9 cellular contexts compared by ENCODE assay signal in the genomic region with DNA sequence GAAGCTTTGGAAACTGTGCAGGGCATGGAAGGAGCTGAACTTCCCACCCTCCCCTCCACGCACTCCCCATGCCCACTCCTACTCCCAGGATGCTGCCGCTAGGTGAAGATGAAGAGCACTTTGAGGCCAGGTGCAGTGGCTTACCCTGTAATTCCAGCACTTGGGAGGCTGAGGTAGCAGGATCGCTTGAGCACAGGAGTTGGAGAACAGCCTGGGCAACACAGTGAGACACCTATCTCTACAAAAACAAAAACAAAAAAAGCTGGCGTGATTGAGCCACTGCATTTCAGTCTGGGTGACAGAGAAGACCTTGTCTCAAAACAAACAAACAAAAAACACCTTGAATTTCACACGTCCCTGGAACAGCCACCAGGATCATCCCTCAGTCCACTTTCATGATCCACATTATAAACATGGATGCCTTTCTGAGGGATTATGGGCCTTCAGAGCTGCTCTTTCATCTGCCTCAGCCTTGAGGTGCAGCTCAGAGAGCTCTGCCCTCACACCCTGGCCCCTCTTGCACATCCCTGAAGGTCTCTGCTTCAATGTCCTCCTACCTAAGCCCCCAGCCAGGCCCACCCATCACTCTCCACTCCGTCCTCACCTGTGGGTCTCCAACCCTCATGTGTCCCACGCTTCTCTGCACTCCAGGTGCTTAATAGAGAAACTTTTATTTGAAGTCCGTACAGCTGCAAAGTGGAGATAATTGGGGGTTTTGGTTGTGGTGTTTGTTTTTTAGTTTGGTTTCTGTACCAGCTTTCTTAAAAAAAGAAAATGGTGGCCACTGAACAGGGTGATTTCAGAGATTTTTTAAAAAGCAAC. TPM values are rescaled to one million over a fixed set of nuclear protein-coding genes. Genes with fewer than 3 reads are reported as not detected.
DNase-seq lines count a peak whose midpoint lies in the region; ATAC-seq and TF ChIP-seq lines count a peak whose summit lies in the region.
"Had no signal": no experiment of that assay in that cellular context is flagged by ENCODE, and none has a peak within 500 bp of the region (broad histone marks: within the 10 kb centered on the region; RNA-seq: fewer than 3 reads in every experiment).

No MANE protein-coding gene starts in this region.

- TF ChIP-seq CTCF in IMR-90 (conservative IDR thresholded peaks at IDR 0.05; ENCODE audit: low read depth, low read length) (no peak), osteoblast (IDR thresholded peaks at IDR 0.05; ENCODE audit: extremely low read depth, low read depth, low read length) (no peak), coronary artery (IDR thresholded peaks at IDR 0.05) (no peak), endodermal cell (conservative IDR thresholded peaks at IDR 0.05) (no peak)

- no peak overlapping the region for H3K23ac ChIP-seq in IMR-90 (ENCODE audit: low read depth, low read length)

- H3K18ac ChIP-seq in IMR-90 (ENCODE audit: low read depth, low read length): no peak overlapping the region

- H3K4me1 ChIP-seq in IMR-90 (ENCODE audit: control insufficient read depth, insufficient read depth, low read length) (peaks cover 8% of the 10 kb centered on the region), osteoblast (ENCODE audit: insufficient read depth, low read length) (peaks cover 6% of the 10 kb centered on the region), endodermal cell (ENCODE audit: control insufficient read depth, insufficient read depth, low read length) (peaks cover 5% of the 10 kb centered on the region)

- no peak overlapping the region for H3K14ac ChIP-seq in IMR-90 (replicated peaks; ENCODE audit: low read depth, low read length)

- no peak overlapping the region for H2AK9ac ChIP-seq in IMR-90 (replicated peaks; ENCODE audit: low read depth, low read length, poor library complexity)

- H3K27me3 Mint-ChIP-seq in activated naive CD8-positive, alpha-beta T cell treated with anti-CD3 and anti-CD28 coated beads for 36 hours: no peaks in the 10 kb centered on the region
- H3K27me3 Mint-ChIP-seq in endodermal cell (ENCODE audit: insufficient read depth): no peaks in the 10 kb centered on the region

- H2BK15ac ChIP-seq in IMR-90 (ENCODE audit: low read depth, low read length): no peak overlapping the region

- H2BK5ac ChIP-seq in IMR-90 (ENCODE audit: low read depth, low read length, poor library complexity, severe bottlenecking): no peak overlapping the region

- dilution Hi-C loops in IMR-90 (cut with HindIII; ENCODE audit: low sequenced_read_pairs, unreplicated experiment): no loop called here

- CTCF ChIA-PET in IMR-90 (lab: Yijun Ruan, JAX): interaction anchor here (1.0 kb wide), 1 partner anchor 98 kb away, joined by 4 read pairs; no protein-coding TSS in a partner anchor

- no peak overlapping the region for H3K56ac ChIP-seq in IMR-90 (ENCODE audit: extremely low read depth, insufficient read depth, low read length)

- TF ChIP-seq POLR2A in IMR-90 (IDR thresholded peaks at IDR 0.05; ENCODE audit: low read depth, low read length): no peak

- H3K36me3 ChIP-seq in IMR-90 (ENCODE audit: control insufficient read depth, insufficient read depth, low read length): no peaks in the 10 kb centered on the region
- H3K36me3 ChIP-seq in osteoblast (ENCODE audit: insufficient read depth, low read length): no peaks in the 10 kb centered on the region
- H3K36me3 ChIP-seq in endodermal cell (ENCODE audit: control insufficient read depth, insufficient read depth, low read length): no peaks in the 10 kb centered on the region

- BruUV-seq in IMR-90 (replicated peaks; lab: Mats Ljungman, UMichigan): no TSS peak

- no peak for TF ChIP-seq RAD21 in IMR-90 (IDR thresholded peaks at IDR 0.05; ENCODE audit: low read length)

- no peaks in the 10 kb centered on the region for H3K79me1 ChIP-seq in IMR-90 (ENCODE audit: low read depth in 1 of 2, low read length in 2 of 2)

- no peak overlapping the region for H3K9ac ChIP-seq in IMR-90 (ENCODE audit: low read depth, low read length)
- no peak overlapping the region for H3K9ac ChIP-seq in endodermal cell (ENCODE audit: extremely low read depth, low read length, poor library complexity, severe bottlenecking)

- no peak overlapping the region for H4K5ac ChIP-seq in IMR-90 (ENCODE audit: low read depth, low read length)

- peaks cover 1% of the 10 kb centered on the region for H3K9me3 Mint-ChIP-seq in activated naive CD8-positive, alpha-beta T cell treated with anti-CD3 and anti-CD28 coated beads for 36 hours
- H3K9me3 Mint-ChIP-seq in endodermal cell: no peaks in the 10 kb centered on the region

- H2AFZ ChIP-seq in IMR-90 (replicated peaks; ENCODE audit: low read length, poor library complexity): no peak overlapping the region
- H2AFZ ChIP-seq in osteoblast (ENCODE audit: low read length): peak overlapping the region; percentile 49

- H2BK120ac ChIP-seq in IMR-90 (ENCODE audit: low read depth, low read length): no peak overlapping the region

- peaks cover 4% of the 10 kb centered on the region for H3K9me1 ChIP-seq in IMR-90 (ENCODE audit: insufficient read depth, low read length)

- POLR2A ChIA-PET in IMR-90 (lab: Charles Lee; ENCODE audit: unreplicated experiment): interaction anchor here (0.6 kb wide), 1 partner anchor 353 kb away, joined by 3 read pairs; no protein-coding TSS in a partner anchor

- H4K91ac ChIP-seq in IMR-90 (ENCODE audit: insufficient read depth, low read depth, low read length): no peak overlapping the region

- WGBS in IMR-90 (ENCODE audit: extremely low coverage in 2 of 2, insufficient read length in 1 of 2), 2 experiments: 83% methylated on average over 1 of the region's 8 CpGs; no CpG with 5 or more reads in 1 of the 2 experiments
- 85 to 89% methylated on average over 5 to 8 of the region's 8 CpGs for WGBS in endodermal cell (ENCODE audit: insufficient coverage in 1 of 2, insufficient read length in 1 of 2), 2 experiments

- in situ Hi-C loops in IMR-90 (cut with MboI; ENCODE audit: low sequenced_read_pairs): no loop called here

- peaks cover 6% of the 10 kb centered on the region for H3K36me3 Mint-ChIP-seq in activated naive CD8-positive, alpha-beta T cell treated with anti-CD3 and anti-CD28 coated beads for 36 hours
- H3K36me3 Mint-ChIP-seq in endodermal cell (ENCODE audit: low read depth): no peaks in the 10 kb centered on the region

- peak; percentile 20 for DNase-seq in D341Med (ENCODE audit: low spot score)
- DNase-seq in IMR-90: peak; percentile 28
- no peak for DNase-seq in activated naive CD8-positive, alpha-beta T cell treated with anti-CD3 and anti-CD28 coated beads for 36 hours
- no peak for DNase-seq in osteoblast (ENCODE audit: insufficient read length, low spot score, missing footprints)
- DNase-seq in coronary artery (ENCODE audit: low spot score): no peak
- DNase-seq in stimulated activated CD4-positive, alpha-beta T cell treated with anti-CD3 and anti-CD28 coated beads, Interleukin-2, amount 100 ng/mL, for 24 hours: no peak
- no peak for DNase-seq in endodermal cell
- DNase-seq: activated CD4-positive, CD25-positive, alpha-beta regulatory T cell treated with anti-CD3 and anti-CD28 coated beads, Interleukin-2, amount 50 U/mL, for 72 hours had no signal

- H3K79me2 ChIP-seq in osteoblast (ENCODE audit: insufficient read depth, low read length): no peaks in the 10 kb centered on the region

- ATAC-seq in IMR-90 (ENCODE audit: low read depth) (no peak), HG02623 (IDR thresholded peaks at IDR 0.05; ENCODE audit: unreplicated experiment) (no peak)

- peaks cover 47% of the 10 kb centered on the region for H3K4me1 Mint-ChIP-seq in activated naive CD8-positive, alpha-beta T cell treated with anti-CD3 and anti-CD28 coated beads for 36 hours
- peaks cover 18% of the 10 kb centered on the region for H3K4me1 Mint-ChIP-seq in endodermal cell

- H2BK20ac ChIP-seq in IMR-90 (ENCODE audit: low read depth, low read length): no peak overlapping the region

- H3K4me2 ChIP-seq in IMR-90 (ENCODE audit: low read depth, low read length) (no peak overlapping the region), osteoblast (ENCODE audit: insufficient read depth, low read length) (no peak overlapping the region)

- H4K8ac ChIP-seq in IMR-90 (ENCODE audit: low read depth in 2 of 2, low read length in 2 of 2): no peak overlapping the region

- H3K4me3 Mint-ChIP-seq in activated naive CD8-positive, alpha-beta T cell treated with anti-CD3 and anti-CD28 coated beads for 36 hours: peak overlapping the region; percentile 68
- no peak overlapping the region for H3K4me3 Mint-ChIP-seq in endodermal cell

- H3K27me3 ChIP-seq in IMR-90 (ENCODE audit: control insufficient read depth, insufficient read depth, low read length) (no peaks in the 10 kb centered on the region), osteoblast (ENCODE audit: insufficient read depth, low read length) (no peaks in the 10 kb centered on the region), endodermal cell (ENCODE audit: control insufficient read depth, insufficient read depth, low read length, poor library complexity, severe bottlenecking) (no peaks in the 10 kb centered on the region)

- H3K27ac Mint-ChIP-seq in activated naive CD8-positive, alpha-beta T cell treated with anti-CD3 and anti-CD28 coated beads for 36 hours: peak overlapping the region; percentile 91
- no peak overlapping the region for H3K27ac Mint-ChIP-seq in endodermal cell

- H3K4ac ChIP-seq in IMR-90 (ENCODE audit: low read depth, low read length): peak overlapping the region; percentile 51; the same call in 1 of the 2 replicates

- H3K4me3 ChIP-seq in IMR-90 (ENCODE audit: insufficient read depth, low read depth, low read length) (no peak overlapping the region), osteoblast (ENCODE audit: insufficient read depth, low read length) (no peak overlapping the region), coronary artery (no peak overlapping the region), endodermal cell (ENCODE audit: low read length) (no peak overlapping the region)

- no peaks in the 10 kb centered on the region for H3K9me3 ChIP-seq in IMR-90 (ENCODE audit: control insufficient read depth, insufficient read depth, low read length)
- H3K9me3 ChIP-seq in osteoblast (ENCODE audit: low read depth, low read length): no peaks in the 10 kb centered on the region
- no peaks in the 10 kb centered on the region for H3K9me3 ChIP-seq in endodermal cell (ENCODE audit: control insufficient read depth, low read length)

- no peaks in the 10 kb centered on the region for H4K20me1 ChIP-seq in IMR-90 (ENCODE audit: insufficient read depth, low read length)
- no peaks in the 10 kb centered on the region for H4K20me1 ChIP-seq in osteoblast (ENCODE audit: insufficient read depth, low read length)

- no peak overlapping the region; the same call in 1 of the 2 replicates for H3K27ac ChIP-seq in IMR-90 (ENCODE audit: insufficient read depth, low read length)
- no peak overlapping the region for H3K27ac ChIP-seq in osteoblast (ENCODE audit: low read depth, low read length)
- H3K27ac ChIP-seq in coronary artery: no peak overlapping the region
- H3K27ac ChIP-seq in endodermal cell (ENCODE audit: low read depth, low read length): no peak overlapping the region

- intact Hi-C loops in IMR-90 (cut with micrococcal nuclease): no loop called here

- no peak overlapping the region for H2AK5ac ChIP-seq in IMR-90 (ENCODE audit: low read depth, low read length)

RNA-seq across cellular contexts. Expression of a gene that starts 25.8 kb away (rescaled TPM):
- total RNA-seq in IMR-90 (2012; rRNA removed) (283 and 304 TPM in 2 replicates), osteoblast (71.7 and 71.9 TPM in 2 replicates), endodermal cell (100 to 1,000 TPM; 227 to 263 TPM)
- polyA plus RNA-seq in IMR-90 (2012; rRNA removed): 291 and 294 TPM in 2 replicates
- polyA plus RNA-seq in IMR-90 (2012; cell fraction: cytosol; rRNA removed): 134 and 174 TPM in 2 replicates
- polyA plus RNA-seq in IMR-90 (2012; cell fraction: nucleus; rRNA removed; ENCODE audit: low replicate concordance): 98.7 and 105 TPM in 2 replicates
- 100 to 1,000 TPM; 441 to 451 TPM for total RNA-seq in activated naive CD8-positive, alpha-beta T cell treated with anti-CD3 and anti-CD28 coated beads for 36 hours
- polyA plus RNA-seq in endodermal cell (2013, experiment 1 of 2): 109 TPM
- polyA plus RNA-seq in endodermal cell (2013, experiment 2 of 2): 101 TPM

RNA-seq across cellular contexts. Expression of a gene that starts 26.9 kb away (rescaled TPM):
- 8.8 and 9.7 TPM in 2 replicates for total RNA-seq in IMR-90 (2012; rRNA removed)
- polyA plus RNA-seq in IMR-90 (2012; rRNA removed): 3.3 and 3.6 TPM in 2 replicates
- polyA plus RNA-seq in IMR-90 (2012; cell fraction: cytosol; rRNA removed): 1.1 and 1.9 TPM in 2 replicates
- polyA plus RNA-seq in IMR-90 (2012; cell fraction: nucleus; rRNA removed; ENCODE audit: low replicate concordance): 4.0 and 17.5 TPM in 2 replicates
- total RNA-seq in activated naive CD8-positive, alpha-beta T cell treated with anti-CD3 and anti-CD28 coated beads for 36 hours: 1 to 10 TPM; 5.3 to 5.5 TPM
- 28.2 and 31.5 TPM in 2 replicates for total RNA-seq in osteoblast
- 10 to 100 TPM; 42.6 to 60.0 TPM for total RNA-seq in endodermal cell
- 15.5 TPM for polyA plus RNA-seq in endodermal cell (2013, experiment 1 of 2)
- polyA plus RNA-seq in endodermal cell (2013, experiment 2 of 2): 19.1 TPM

Comparison
In these comparisons a context has a peak if more than half of its experiments do, and no peak if none do; other contexts are left out.
1. DNase-seq: peak in D341Med (single experiment) and IMR-90 (single experiment); none in activated naive CD8-positive, alpha-beta T cell treated with anti-CD3 and anti-CD28 coated beads for 36 hours (single experiment), osteoblast (single experiment), coronary artery (single experiment), stimulated activated CD4-positive, alpha-beta T cell treated with anti-CD3 and anti-CD28 coated beads, Interleukin-2, amount 100 ng/mL, for 24 hours (0 of 2) and endodermal cell (single experiment).